ENCODE assay signal across 2 cellular contexts in genomic region chr4:6625256-6625655, GRCh38.
TF ChIP-seq lines count a peak whose summit lies in the region.

No MANE protein-coding gene starts in this region.

TF ChIP-seq in HEK293, 187 proteins besides CTCF, POLR2A, EP300 and RAD21 (continued from another document):
- no peak for TF ChIP-seq ZFP41 (tag by site-specific recombination; IDR thresholded peaks at IDR 0.05; ENCODE audit: borderline replicate concordance)

TF ChIP-seq in K562, 482 proteins besides CTCF, POLR2A, EP300 and RAD21:
- TF ChIP-seq MCM3 (IDR thresholded peaks at IDR 0.05) (no peak), SPI1 (IDR thresholded peaks at IDR 0.05; ENCODE audit: borderline replicate concordance, low read depth, low read length) (0 out of 2 replicates have a peak, but pooled peaks have one; percentile 4)
